ENCODE assay signal across 9 cellular contexts in the genomic region with DNA sequence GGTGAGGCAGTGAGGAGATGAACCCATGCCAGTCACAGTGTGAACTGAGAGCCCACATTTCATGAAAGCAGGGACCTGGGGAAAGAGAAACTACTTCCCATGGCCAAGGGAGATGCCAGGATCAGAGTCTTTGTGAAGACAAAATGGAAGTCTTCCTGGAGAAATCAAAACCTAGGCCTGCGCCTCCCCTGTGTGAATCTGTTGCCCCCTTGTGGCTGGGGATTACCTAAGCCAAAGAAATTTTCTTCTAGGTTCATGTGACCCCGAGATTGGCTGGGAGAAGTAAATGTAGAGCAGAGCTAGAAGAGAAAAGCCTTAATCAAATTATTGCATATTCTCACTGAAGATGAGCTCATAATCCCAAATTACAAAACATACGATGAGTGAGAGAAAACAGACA.
DNase-seq lines count a peak whose midpoint lies in the region; ATAC-seq and TF ChIP-seq lines count a peak whose summit lies in the region.
"Had no signal": no experiment of that assay in that cellular context is flagged by ENCODE, and none has a peak within 500 bp of the region (broad histone marks: within the 10 kb centered on the region; RNA-seq: fewer than 3 reads in every experiment).

No MANE protein-coding gene starts in this region.

- no peaks in the 10 kb centered on the region for H3K36me3 ChIP-seq in upper lobe of right lung
- no peaks in the 10 kb centered on the region for H3K36me3 ChIP-seq in right atrium auricular region

- DNase-seq in stimulated activated naive CD8-positive, alpha-beta T cell treated with anti-CD3 and anti-CD28 coated beads, Interleukin-15, Interleukin-2, amounts not matched to agents 100 U/mL and 50 U/mL, for 24 hours = peak; percentile 13
- no peak for DNase-seq in stimulated activated naive CD8-positive, alpha-beta T cell treated with anti-CD3 and anti-CD28 coated beads, Interleukin-15, amount 100 ng/mL, for 72 hours
- DNase-seq in NCI-H524 (lab: John Stamatoyannopoulos, UW) (peak; percentile 31 to 67), choroid plexus epithelial cell (ENCODE audit: low read depth) (peak; percentile 30), upper lobe of right lung (no peak), right atrium auricular region (ENCODE audit: low spot score) (no peak)
- no peak for DNase-seq in stimulated activated naive CD4-positive, alpha-beta T cell (lab: John Stamatoyannopoulos, UW)

- no peaks in the 10 kb centered on the region for H3K9me3 Mint-ChIP-seq in stimulated activated naive CD8-positive, alpha-beta T cell treated with anti-CD3 and anti-CD28 coated beads, Interleukin-15, amount 100 ng/mL, for 72 hours
- H3K9me3 Mint-ChIP-seq: dendritic cell treated with granulocyte-macrophage colony-stimulating factor and Interleukin-4, amounts not matched to agents 40 ng/mL and 50 ng/mL, for 4 days had no signal

- H3K27me3 Mint-ChIP-seq in stimulated activated naive CD8-positive, alpha-beta T cell treated with anti-CD3 and anti-CD28 coated beads, Interleukin-15, amount 100 ng/mL, for 72 hours = peaks cover 59% of the 10 kb centered on the region

- H3K4me1 ChIP-seq in upper lobe of right lung (no peaks in the 10 kb centered on the region), right atrium auricular region (no peaks in the 10 kb centered on the region)

- no peak overlapping the region for H3K27ac Mint-ChIP-seq in stimulated activated naive CD8-positive, alpha-beta T cell treated with anti-CD3 and anti-CD28 coated beads, Interleukin-15, amount 100 ng/mL, for 72 hours
- H3K27ac Mint-ChIP-seq: dendritic cell treated with granulocyte-macrophage colony-stimulating factor and Interleukin-4, amounts not matched to agents 40 ng/mL and 50 ng/mL, for 4 days had no signal

- intact Hi-C loops in upper lobe of right lung (cut with DNase I) = no loop called here

- H3K27ac ChIP-seq in upper lobe of right lung (no peak overlapping the region), right atrium auricular region (no peak overlapping the region)

- TF ChIP-seq CTCF in choroid plexus epithelial cell (conservative IDR thresholded peaks at IDR 0.05; ENCODE audit: low read depth, low read length) (peak; percentile 52), upper lobe of right lung (IDR thresholded peaks at IDR 0.05) (peak; percentile 28), right atrium auricular region (IDR thresholded peaks at IDR 0.05) (peak in 1 of 2 donors; percentile 30)

- H3K4me3 Mint-ChIP-seq in stimulated activated naive CD8-positive, alpha-beta T cell treated with anti-CD3 and anti-CD28 coated beads, Interleukin-15, amount 100 ng/mL, for 72 hours = no peak overlapping the region
- H3K4me3 Mint-ChIP-seq: dendritic cell treated with granulocyte-macrophage colony-stimulating factor and Interleukin-4, amounts not matched to agents 40 ng/mL and 50 ng/mL, for 4 days had no signal

- H3K27me3 ChIP-seq in upper lobe of right lung = peaks cover 13% of the 10 kb centered on the region
- no peaks in the 10 kb centered on the region for H3K27me3 ChIP-seq in right atrium auricular region

- no peaks in the 10 kb centered on the region for H3K4me1 Mint-ChIP-seq in stimulated activated naive CD8-positive, alpha-beta T cell treated with anti-CD3 and anti-CD28 coated beads, Interleukin-15, amount 100 ng/mL, for 72 hours

- H3K4me3 ChIP-seq in choroid plexus epithelial cell (ENCODE audit: low read depth, low read length) (no peak overlapping the region), upper lobe of right lung (no peak overlapping the region), right atrium auricular region (no peak overlapping the region)

- H3K9me3 ChIP-seq in upper lobe of right lung (no peaks in the 10 kb centered on the region), right atrium auricular region (peaks cover 0 to 9% of the 10 kb centered on the region in 2 donors)

- no peak for ATAC-seq in stimulated activated naive CD8-positive, alpha-beta T cell treated with anti-CD3 and anti-CD28 coated beads, Interleukin-15, Interleukin-2, amounts not matched to agents 100 U/mL and 50 U/mL, for 24 hours
- ATAC-seq in stimulated activated naive CD8-positive, alpha-beta T cell treated with anti-CD3 and anti-CD28 coated beads, Interleukin-15, amount 100 ng/mL, for 72 hours = no peak
- no peak for ATAC-seq in upper lobe of right lung
- no peak for ATAC-seq in GM21447 (IDR thresholded peaks at IDR 0.05; ENCODE audit: unreplicated experiment)

Comparison
In these comparisons a context has a peak if more than half of its experiments do, and no peak if none do; other contexts are left out.
1. DNase-seq: peak in stimulated activated naive CD8-positive, alpha-beta T cell treated with anti-CD3 and anti-CD28 coated beads, Interleukin-15, Interleukin-2, amounts not matched to agents 100 U/mL and 50 U/mL, for 24 hours (single experiment), NCI-H524 (2 of 2) and choroid plexus epithelial cell (single experiment); none in stimulated activated naive CD8-positive, alpha-beta T cell treated with anti-CD3 and anti-CD28 coated beads, Interleukin-15, amount 100 ng/mL, for 72 hours (0 of 2), upper lobe of right lung (single experiment), stimulated activated naive CD4-positive, alpha-beta T cell (0 of 6) and right atrium auricular region (single experiment).